In the genomic region with DNA sequence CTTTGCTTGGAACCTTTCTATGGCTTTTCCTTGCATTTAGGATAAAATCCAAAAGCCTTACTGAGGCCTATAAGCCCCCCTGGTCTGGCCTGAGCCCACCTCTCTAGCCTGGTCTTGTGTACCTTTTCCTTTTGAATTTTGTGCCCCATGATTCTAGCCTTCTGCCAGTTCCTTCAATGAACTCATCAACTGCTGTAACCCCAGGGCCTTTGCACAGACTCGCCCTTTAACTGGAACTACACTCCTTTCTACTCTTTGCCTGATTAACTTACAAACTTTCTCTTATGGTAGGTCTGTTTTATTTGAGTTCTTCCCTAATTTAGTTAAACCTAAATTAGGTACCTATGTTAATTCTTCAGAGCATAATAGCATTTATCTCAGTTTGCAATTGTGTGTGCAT, we compare ENCODE assay signal across 10 cellular contexts. TPM values are rescaled to one million over a fixed set of nuclear protein-coding genes. Genes with fewer than 3 reads are reported as not detected.
DNase-seq lines count a peak whose midpoint lies in the region; ATAC-seq and TF ChIP-seq lines count a peak whose summit lies in the region.
"Had no signal": no experiment of that assay in that cellular context is flagged by ENCODE, and none has a peak within 500 bp of the region (broad histone marks: within the 10 kb centered on the region; RNA-seq: fewer than 3 reads in every experiment).

No MANE protein-coding gene starts in this region.

- H3K9me3 ChIP-seq in BLaER1 treated with 17β-estradiol and CSF1 and Interleukin-3, amounts not matched to agents 10 nM and 100 nM (replicated peaks in 1 of 11) = 0 out of 22 replicates have a peak, but pooled peaks cover 0 to 4% (median 0%) of the 10 kb centered on the region in 11 experiments
- H3K9me3 ChIP-seq in Loucy (ENCODE audit: insufficient read depth, low read depth, low read length) (no peaks in the 10 kb centered on the region), neuron (ENCODE audit: low read length) (no peaks in the 10 kb centered on the region)

- no peak for ATAC-seq in effector memory CD8-positive, alpha-beta T cell (replicated peaks)
- ATAC-seq in GM19328 (IDR thresholded peaks at IDR 0.05; ENCODE audit: unreplicated experiment) = no peak

- no peak for DNase-seq in effector memory CD8-positive, alpha-beta T cell
- DNase-seq in activated gamma-delta T cell treated with Interleukin-2 at 50 U/mL for 16 hours (no peak), chondrocyte (ENCODE audit: low spot score) (no peak), DMS153 (lab: John Stamatoyannopoulos, UW) (no peak)
- DNase-seq: NCI-H187 treated with DMSO at 0.1 percent for 48 hours had no signal

- H3K79me2 ChIP-seq in Loucy (ENCODE audit: insufficient read depth, low read length) = peaks cover 80% of the 10 kb centered on the region

- TF ChIP-seq CTCF in Loucy (conservative IDR thresholded peaks at IDR 0.05; ENCODE audit: low read length) = no peak
- no peak for TF ChIP-seq CTCF in chondrocyte (IDR thresholded peaks at IDR 0.05)

- H3K4me3 Mint-ChIP-seq in effector memory CD8-positive, alpha-beta T cell = peak overlapping the region in 1 of 2 donors; percentile 79
- no peak overlapping the region for H3K4me3 Mint-ChIP-seq in chondrocyte (ENCODE audit: unreplicated experiment)

- H3K27me3 ChIP-seq in BLaER1 treated with 17β-estradiol and CSF1 and Interleukin-3, amounts not matched to agents 10 nM and 100 nM = no peaks in the 10 kb centered on the region
- no peaks in the 10 kb centered on the region for H3K27me3 ChIP-seq in Loucy (ENCODE audit: insufficient read depth, low read length, poor library complexity, severe bottlenecking)
- no peaks in the 10 kb centered on the region for H3K27me3 ChIP-seq in neuron (ENCODE audit: insufficient read depth, low read length)

- H3K9ac ChIP-seq in BLaER1 treated with 17β-estradiol and CSF1 and Interleukin-3, amounts not matched to agents 10 nM and 100 nM = peak overlapping the region in 3 of 11 experiments; percentile 78 to 87 (median 82); a peak in 4 of 22 replicates
- H3K9ac ChIP-seq in Loucy (ENCODE audit: low read depth, low read length, poor library complexity, severe bottlenecking) = peak overlapping the region; percentile 75

- H3K4me1 ChIP-seq in BLaER1 treated with 17β-estradiol and CSF1 and Interleukin-3, amounts not matched to agents 10 nM and 100 nM = peaks cover 76 to 91% (median 85%) of the 10 kb centered on the region in 10 experiments
- H3K4me1 ChIP-seq in Loucy (ENCODE audit: insufficient read depth, low read length, poor library complexity, severe bottlenecking) (peaks cover 67% of the 10 kb centered on the region), neuron (ENCODE audit: insufficient read depth, low read length) (peaks cover 28% of the 10 kb centered on the region)

- peak overlapping the region; percentile 92 to 100 (median 99) for H3K4me2 ChIP-seq in BLaER1 treated with 17β-estradiol and CSF1 and Interleukin-3, amounts not matched to agents 10 nM and 100 nM
- peak overlapping the region; percentile 84 for H3K4me2 ChIP-seq in Loucy (ENCODE audit: low read depth, low read length, poor library complexity, severe bottlenecking)

- peak overlapping the region in 2 of 11 experiments; percentile 87 to 91; a peak in 4 of 22 replicates for H3K27ac ChIP-seq in BLaER1 treated with 17β-estradiol and CSF1 and Interleukin-3, amounts not matched to agents 10 nM and 100 nM

- H3F3A ChIP-seq in Loucy (ENCODE audit: low read depth) = 0 out of 2 replicates have a peak, but pooled peaks cover 9% of the 10 kb centered on the region

- no peaks in the 10 kb centered on the region for H3K9me2 ChIP-seq in Loucy (replicated peaks; ENCODE audit: low read depth, low read length)

- H3K27me3 Mint-ChIP-seq in effector memory CD8-positive, alpha-beta T cell = no peaks in the 10 kb centered on the region
- no peaks in the 10 kb centered on the region for H3K27me3 Mint-ChIP-seq in chondrocyte (ENCODE audit: low read depth)

- H3K36me3 ChIP-seq in BLaER1 treated with 17β-estradiol and CSF1 and Interleukin-3, amounts not matched to agents 10 nM and 100 nM = peaks cover 0 to 32% (median 0%) of the 10 kb centered on the region in 11 experiments; a peak in 5 of 22 replicates
- H3K36me3 ChIP-seq in Loucy (ENCODE audit: insufficient read depth, low read length) = no peaks in the 10 kb centered on the region
- no peaks in the 10 kb centered on the region for H3K36me3 ChIP-seq in neuron (ENCODE audit: insufficient read depth, low read length)

- peak overlapping the region in 5 of 10 experiments; percentile 79 to 89 (median 84); a peak in 8 of 20 replicates for H3K4me3 ChIP-seq in BLaER1 treated with 17β-estradiol and CSF1 and Interleukin-3, amounts not matched to agents 10 nM and 100 nM
- H3K4me3 ChIP-seq in Loucy (ENCODE audit: low read length, poor library complexity, severe bottlenecking) = peak overlapping the region; percentile 74
- peak overlapping the region; percentile 59 for H3K4me3 ChIP-seq in neuron (ENCODE audit: low read length)

- H3K27ac Mint-ChIP-seq in effector memory CD8-positive, alpha-beta T cell = peak overlapping the region; percentile 96 to 97
- H3K27ac Mint-ChIP-seq in chondrocyte (ENCODE audit: unreplicated experiment) = no peak overlapping the region

- no peaks in the 10 kb centered on the region for H3K9me3 Mint-ChIP-seq in effector memory CD8-positive, alpha-beta T cell
- H3K9me3 Mint-ChIP-seq in chondrocyte (ENCODE audit: low read depth) = no peaks in the 10 kb centered on the region

- H2AFZ ChIP-seq in Loucy (ENCODE audit: low read length) (no peak overlapping the region), neuron (ENCODE audit: low read depth, low read length) (no peak overlapping the region)

- H3K36me3 Mint-ChIP-seq in effector memory CD8-positive, alpha-beta T cell (ENCODE audit: insufficient read depth) = peaks cover 83% of the 10 kb centered on the region
- peaks cover 2% of the 10 kb centered on the region for H3K36me3 Mint-ChIP-seq in chondrocyte (ENCODE audit: low read depth)

- peaks cover 0 to 54% (median 22%) of the 10 kb centered on the region in 11 experiments; a peak in 11 of 22 replicates for H4K20me1 ChIP-seq in BLaER1 treated with 17β-estradiol and CSF1 and Interleukin-3, amounts not matched to agents 10 nM and 100 nM
- no peaks in the 10 kb centered on the region for H4K20me1 ChIP-seq in Loucy (ENCODE audit: insufficient read depth, low read length, poor library complexity, severe bottlenecking)

- H3K4me1 Mint-ChIP-seq in effector memory CD8-positive, alpha-beta T cell (ENCODE audit: low read depth in 2 of 2) = peaks cover 49 to 52% of the 10 kb centered on the region in 2 donors
- H3K4me1 Mint-ChIP-seq in chondrocyte (ENCODE audit: low read depth) = peaks cover 53% of the 10 kb centered on the region

RNA-seq across cellular contexts. Expression of a gene that starts 24.2 kb away (rescaled TPM):
- total RNA-seq in chondrocyte = 0.32 to 0.41 TPM in 2 of 3 replicates, not detected in the other
- total RNA-seq: H4 had no signal

RNA-seq across cellular contexts. Expression of a gene that starts 31.3 kb away (rescaled TPM):
- 59.2 to 65.7 TPM (median 61.2 TPM) in 3 replicates for total RNA-seq in chondrocyte

RNA-seq across cellular contexts. Expression of a gene that starts 52.6 kb away (rescaled TPM):
- total RNA-seq in chondrocyte = 8.5 to 33.1 TPM (median 9.9 TPM) in 3 replicates
